ENCODE assay signal across 20 cellular contexts in the genomic region with DNA sequence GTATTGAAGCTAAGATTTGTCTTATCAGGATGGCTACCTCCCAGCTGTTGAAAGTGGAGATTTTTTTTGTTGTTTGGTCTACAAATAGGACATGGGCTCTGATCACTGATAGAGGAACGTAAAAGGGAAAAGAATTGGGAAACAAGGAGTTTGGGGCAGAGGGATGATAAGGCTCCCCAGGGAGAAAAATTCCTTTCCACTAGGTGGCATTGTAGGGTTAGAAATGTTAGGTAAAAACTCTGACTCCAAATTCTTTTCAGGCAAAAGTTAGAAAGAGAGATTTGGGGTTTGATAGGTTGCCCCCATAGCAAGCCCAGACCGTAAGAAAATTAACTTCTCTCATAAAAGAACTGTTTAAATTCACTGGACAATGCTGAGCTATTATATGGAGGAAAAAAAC. TPM values are rescaled to one million over a fixed set of nuclear protein-coding genes. Genes with fewer than 3 reads are reported as not detected.
A peak's percentile ranks its signal among the peaks of the same experiment; 100 is the strongest.
DNase-seq lines count a peak whose midpoint lies in the region; ATAC-seq and TF ChIP-seq lines count a peak whose summit lies in the region.
"Had no signal": no experiment of that assay in that cellular context is flagged by ENCODE, and none has a peak within 500 bp of the region (broad histone marks: within the 10 kb centered on the region; RNA-seq: fewer than 3 reads in every experiment).

No MANE protein-coding gene starts in this region.

- H4K20me1 ChIP-seq in BLaER1 (no peaks in the 10 kb centered on the region), PC-3 (ENCODE audit: low read length) (no peaks in the 10 kb centered on the region)

- H3K4me3 ChIP-seq in BLaER1 = peak overlapping the region; percentile 34; the same call in 1 of the 2 replicates
- no peak overlapping the region for H3K4me3 ChIP-seq in PC-3 (ENCODE audit: low read length)
- H3K4me3 ChIP-seq in colonic mucosa = no peak overlapping the region
- H3K4me3 ChIP-seq: body of pancreas, coronary artery, tibial nerve had no signal

- no peaks in the 10 kb centered on the region for H3K9me2 ChIP-seq in PC-3 (replicated peaks; ENCODE audit: low read length)

- intact Hi-C loops in PC-3 (cut with micrococcal nuclease) = no loop called here
- intact Hi-C loops in colonic mucosa (cut with DNase I) = no loop called here

- H3F3A ChIP-seq in PC-3 (ENCODE audit: low read length, unreplicated experiment) = no peaks in the 10 kb centered on the region

- no peak overlapping the region for H3K9ac ChIP-seq in BLaER1
- no peak overlapping the region for H3K9ac ChIP-seq in PC-3 (ENCODE audit: low read length)
- H3K9ac ChIP-seq in colonic mucosa (ENCODE audit: low read depth in 2 of 2, low read length in 2 of 2) = no peak overlapping the region

- H3K4me2 ChIP-seq in BLaER1 (no peak overlapping the region), PC-3 (ENCODE audit: low read length) (no peak overlapping the region)

- no peak for TF ChIP-seq POLR2A in erythroblast (IDR thresholded peaks at IDR 0.05; ENCODE audit: low read length)

- POLR2A ChIA-PET in PC-3 (lab: Charles Lee; ENCODE audit: unreplicated experiment) = no interaction called here

- ATAC-seq in PC-3 = no peak
- ATAC-seq in HG03469 (IDR thresholded peaks at IDR 0.05; ENCODE audit: unreplicated experiment) = no peak
- ATAC-seq: body of pancreas had no signal

- no peak for TF ChIP-seq EP300 in Ishikawa (IDR thresholded peaks at IDR 0.05; ENCODE audit: borderline replicate concordance)

- H3K27me3 ChIP-seq in BLaER1 = no peaks in the 10 kb centered on the region
- H3K27me3 ChIP-seq in PC-3 (ENCODE audit: low read length) = no peaks in the 10 kb centered on the region
- no peaks in the 10 kb centered on the region for H3K27me3 ChIP-seq in colonic mucosa
- H3K27me3 ChIP-seq: body of pancreas, tibial nerve had no signal

- H3K36me3 ChIP-seq in BLaER1 = peaks cover 60% of the 10 kb centered on the region
- H3K36me3 ChIP-seq in PC-3 (ENCODE audit: low read depth, low read length) = no peaks in the 10 kb centered on the region; the same call in 1 of the 2 replicates
- H3K36me3 ChIP-seq in colonic mucosa = no peaks in the 10 kb centered on the region

- H3K4me1 ChIP-seq in BLaER1 = no peaks in the 10 kb centered on the region
- no peaks in the 10 kb centered on the region for H3K4me1 ChIP-seq in PC-3 (ENCODE audit: insufficient read depth, low read length)
- H3K4me1 ChIP-seq in colonic mucosa = no peaks in the 10 kb centered on the region
- H3K4me1 ChIP-seq: body of pancreas, tibial nerve had no signal

- no peak overlapping the region for H2AFZ ChIP-seq in PC-3 (ENCODE audit: low read length)

- peak; percentile 15; the same call in 1 of the 2 replicates for TF ChIP-seq RAD21 in Ishikawa (IDR thresholded peaks at IDR 0.05; ENCODE audit: low read depth)

- CTCF ChIA-PET in PC-3 (lab: Charles Lee) = no interaction called here

- peak; percentile 49 for TF ChIP-seq CTCF in PC-3 (conservative IDR thresholded peaks at IDR 0.05; ENCODE audit: low read depth, low read length)
- no peak for TF ChIP-seq CTCF in colonic mucosa (IDR thresholded peaks at IDR 0.05)

- peaks cover 97% of the 10 kb centered on the region for H3K9me3 ChIP-seq in BLaER1
- peaks cover 50% of the 10 kb centered on the region; the same call in 1 of the 2 replicates for H3K9me3 ChIP-seq in PC-3 (ENCODE audit: low read length)
- H3K9me3 ChIP-seq in colonic mucosa = peaks cover 14% of the 10 kb centered on the region

- H3K27ac ChIP-seq in BLaER1 (no peak overlapping the region), PC-3 (ENCODE audit: low read length) (no peak overlapping the region), colonic mucosa (no peak overlapping the region)
- H3K27ac ChIP-seq: body of pancreas, coronary artery, tibial nerve had no signal

- no peaks in the 10 kb centered on the region for H3K79me2 ChIP-seq in PC-3 (ENCODE audit: low read length)

- DNase-seq in PC-3 = peak; percentile 18
- peak; percentile 42 to 69 for DNase-seq in erythroblast (lab: John Stamatoyannopoulos, UW)
- no peak for DNase-seq in activated CD4-positive, alpha-beta T cell treated with anti-CD3 and anti-CD28 coated beads, Interleukin-2, amount 50 U/mL, for 48 hours
- no peak for DNase-seq in colonic mucosa
- DNase-seq: activated CD8-positive, alpha-beta memory T cell treated with anti-CD3 and anti-CD28 coated beads, Interleukin-2, amount 50 U/mL, for 4 hours; activated effector memory CD4-positive, alpha-beta T cell treated with Interleukin-2 at 50 U/mL for 16 hours; body of pancreas; kidney glomerular epithelial cell; mammary epithelial cell; NCI-H1092; NCI-H2029 treated with DMSO at 0.1 percent for 48 hours; NCI-H446; nucleus accumbens; stimulated activated CD4-positive, alpha-beta T cell treated with anti-CD3 and anti-CD28 coated beads, Interleukin-4, amount 100 ng/mL, for 1 hour had no signal

- BruUV-seq in PC-3 (replicated peaks; lab: Mats Ljungman, UMichigan) = no TSS peak

TF ChIP-seq in Ishikawa, 13 proteins besides CTCF, POLR2A, EP300 and RAD21:
- TF ChIP-seq FOXM1 (IDR thresholded peaks at IDR 0.05; ENCODE audit: borderline replicate concordance, low read depth) (no peak), TCF12 (IDR thresholded peaks at IDR 0.05; ENCODE audit: low read depth) (no peak), TAF1 (IDR thresholded peaks at IDR 0.05; ENCODE audit: low read depth) (no peak), CREB1 (IDR thresholded peaks at IDR 0.05; ENCODE audit: low read depth) (no peak), TEAD4 (IDR thresholded peaks at IDR 0.05) (no peak), NFIC (IDR thresholded peaks at IDR 0.05) (no peak), ZBTB7A (IDR thresholded peaks at IDR 0.05; ENCODE audit: low read depth) (no peak), EGR1 (IDR thresholded peaks at IDR 0.05) (no peak), CEBPB (IDR thresholded peaks at IDR 0.05) (no peak), YY1 (IDR thresholded peaks at IDR 0.05; ENCODE audit: low read depth) (no peak)
- TF ChIP-seq, protein P1, sequence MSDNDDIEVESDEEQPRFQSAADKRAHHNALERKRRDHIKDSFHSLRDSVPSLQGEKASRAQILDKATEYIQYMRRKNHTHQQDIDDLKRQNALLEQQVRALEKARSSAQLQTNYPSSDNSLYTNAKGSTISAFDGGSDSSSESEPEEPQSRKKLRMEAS (IDR thresholded peaks at IDR 0.05) = no peak
- TF ChIP-seq, protein P2, sequence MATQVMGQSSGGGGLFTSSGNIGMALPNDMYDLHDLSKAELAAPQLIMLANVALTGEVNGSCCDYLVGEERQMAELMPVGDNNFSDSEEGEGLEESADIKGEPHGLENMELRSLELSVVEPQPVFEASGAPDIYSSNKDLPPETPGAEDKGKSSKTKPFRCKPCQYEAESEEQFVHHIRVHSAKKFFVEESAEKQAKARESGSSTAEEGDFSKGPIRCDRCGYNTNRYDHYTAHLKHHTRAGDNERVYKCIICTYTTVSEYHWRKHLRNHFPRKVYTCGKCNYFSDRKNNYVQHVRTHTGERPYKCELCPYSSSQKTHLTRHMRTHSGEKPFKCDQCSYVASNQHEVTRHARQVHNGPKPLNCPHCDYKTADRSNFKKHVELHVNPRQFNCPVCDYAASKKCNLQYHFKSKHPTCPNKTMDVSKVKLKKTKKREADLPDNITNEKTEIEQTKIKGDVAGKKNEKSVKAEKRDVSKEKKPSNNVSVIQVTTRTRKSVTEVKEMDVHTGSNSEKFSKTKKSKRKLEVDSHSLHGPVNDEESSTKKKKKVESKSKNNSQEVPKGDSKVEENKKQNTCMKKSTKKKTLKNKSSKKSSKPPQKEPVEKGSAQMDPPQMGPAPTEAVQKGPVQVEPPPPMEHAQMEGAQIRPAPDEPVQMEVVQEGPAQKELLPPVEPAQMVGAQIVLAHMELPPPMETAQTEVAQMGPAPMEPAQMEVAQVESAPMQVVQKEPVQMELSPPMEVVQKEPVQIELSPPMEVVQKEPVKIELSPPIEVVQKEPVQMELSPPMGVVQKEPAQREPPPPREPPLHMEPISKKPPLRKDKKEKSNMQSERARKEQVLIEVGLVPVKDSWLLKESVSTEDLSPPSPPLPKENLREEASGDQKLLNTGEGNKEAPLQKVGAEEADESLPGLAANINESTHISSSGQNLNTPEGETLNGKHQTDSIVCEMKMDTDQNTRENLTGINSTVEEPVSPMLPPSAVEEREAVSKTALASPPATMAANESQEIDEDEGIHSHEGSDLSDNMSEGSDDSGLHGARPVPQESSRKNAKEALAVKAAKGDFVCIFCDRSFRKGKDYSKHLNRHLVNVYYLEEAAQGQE (IDR thresholded peaks at IDR 0.05; ENCODE audit: low read depth) = no peak
- TF ChIP-seq, protein P3, sequence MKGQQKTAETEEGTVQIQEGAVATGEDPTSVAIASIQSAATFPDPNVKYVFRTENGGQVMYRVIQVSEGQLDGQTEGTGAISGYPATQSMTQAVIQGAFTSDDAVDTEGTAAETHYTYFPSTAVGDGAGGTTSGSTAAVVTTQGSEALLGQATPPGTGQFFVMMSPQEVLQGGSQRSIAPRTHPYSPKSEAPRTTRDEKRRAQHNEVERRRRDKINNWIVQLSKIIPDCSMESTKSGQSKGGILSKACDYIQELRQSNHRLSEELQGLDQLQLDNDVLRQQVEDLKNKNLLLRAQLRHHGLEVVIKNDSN (IDR thresholded peaks at IDR 0.05) = no peak

RNA-seq across cellular contexts. Expression of a gene that starts 19.8 kb away (rescaled TPM):
- total RNA-seq in PC-3 (2014; rRNA removed) (5.0 and 6.5 TPM in 2 replicates), colonic mucosa (1 to 10 TPM; 2.6 to 3.6 TPM)

RNA-seq across cellular contexts. Expression of a gene that starts 31.7 kb away (rescaled TPM):
- total RNA-seq in PC-3 (2014; rRNA removed) (0.35 and 2.1 TPM in 2 replicates), colonic mucosa (1 to 10 TPM in 1 of 2 donors, under 1 TPM in 1; 0.72 to 4.7 TPM)
- total RNA-seq: myocyte had no signal

Comparison
In these comparisons a context has a peak if more than half of its experiments do, and no peak if none do; other contexts are left out.
1. DNase-seq: peak in PC-3 (single experiment) and erythroblast (2 of 2); none in activated CD4-positive, alpha-beta T cell treated with anti-CD3 and anti-CD28 coated beads, Interleukin-2, amount 50 U/mL, for 48 hours (0 of 2) and colonic mucosa (single experiment).